1 cellular context compared by ENCODE assay signal in genomic region chr16:12187939-12188673, GRCh38.
TF ChIP-seq lines count a peak whose summit lies in the region.

No MANE protein-coding gene starts in this region.

TF ChIP-seq in HepG2, 621 proteins besides CTCF, POLR2A, EP300 and RAD21 (continued from another document):
- TF ChIP-seq, protein P1, sequence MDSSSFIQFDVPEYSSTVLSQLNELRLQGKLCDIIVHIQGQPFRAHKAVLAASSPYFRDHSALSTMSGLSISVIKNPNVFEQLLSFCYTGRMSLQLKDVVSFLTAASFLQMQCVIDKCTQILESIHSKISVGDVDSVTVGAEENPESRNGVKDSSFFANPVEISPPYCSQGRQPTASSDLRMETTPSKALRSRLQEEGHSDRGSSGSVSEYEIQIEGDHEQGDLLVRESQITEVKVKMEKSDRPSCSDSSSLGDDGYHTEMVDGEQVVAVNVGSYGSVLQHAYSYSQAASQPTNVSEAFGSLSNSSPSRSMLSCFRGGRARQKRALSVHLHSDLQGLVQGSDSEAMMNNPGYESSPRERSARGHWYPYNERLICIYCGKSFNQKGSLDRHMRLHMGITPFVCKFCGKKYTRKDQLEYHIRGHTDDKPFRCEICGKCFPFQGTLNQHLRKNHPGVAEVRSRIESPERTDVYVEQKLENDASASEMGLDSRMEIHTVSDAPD (CRISPR knock-in tag; IDR thresholded peaks at IDR 0.05) = peak; percentile 57; the same call in 1 of the 2 replicates
- TF ChIP-seq MTA1 (CRISPR knock-in tag; IDR thresholded peaks at IDR 0.05; ENCODE audit: borderline replicate concordance) (no peak), RARA (CRISPR knock-in tag; IDR thresholded peaks at IDR 0.05) (peak; percentile 75), ZNF644 (CRISPR knock-in tag; IDR thresholded peaks at IDR 0.05; ENCODE audit: low read depth) (peak; percentile 33; the same call in 1 of the 2 replicates), CEBPB (IDR thresholded peaks at IDR 0.05; ENCODE audit: borderline replicate concordance, low read depth, low read length) (peak; percentile 86; the same call in 1 of the 2 replicates), KAT8 (CRISPR knock-in tag; IDR thresholded peaks at IDR 0.05) (0 out of 2 replicates have a peak, but pooled peaks have one; percentile 23), BCL6 (CRISPR knock-in tag; IDR thresholded peaks at IDR 0.05) (peak; percentile 69), NCOA2 (CRISPR knock-in tag; IDR thresholded peaks at IDR 0.05) (peak; percentile 68; the same call in 1 of the 2 replicates), HNF1A (IDR thresholded peaks at IDR 0.05; ENCODE audit: low read depth) (no peak), HNF1A (CRISPR knock-in tag; IDR thresholded peaks at IDR 0.05; ENCODE audit: borderline replicate concordance) (peak; percentile 53; the same call in 1 of the 2 replicates), ARID5B (CRISPR knock-in tag; IDR thresholded peaks at IDR 0.05) (peak; percentile 63), SOX5 (CRISPR knock-in tag; IDR thresholded peaks at IDR 0.05; ENCODE audit: borderline replicate concordance) (0 out of 2 replicates have a peak, but pooled peaks have one; percentile 25), HOXA3 (CRISPR knock-in tag; IDR thresholded peaks at IDR 0.05) (no peak), ZNF83 (CRISPR knock-in tag; IDR thresholded peaks at IDR 0.05; ENCODE audit: borderline replicate concordance) (no peak), HDAC2 (CRISPR knock-in tag; IDR thresholded peaks at IDR 0.05) (peak; percentile 56; the same call in 1 of the 2 replicates), ZNF557 (CRISPR knock-in tag; IDR thresholded peaks at IDR 0.05) (no peak), MAFG (CRISPR knock-in tag; IDR thresholded peaks at IDR 0.05) (no peak), NR2F2 (IDR thresholded peaks at IDR 0.05; ENCODE audit: borderline replicate concordance, low read depth) (peak; percentile 24; the same call in 1 of the 2 replicates), AHDC1 (CRISPR knock-in tag; IDR thresholded peaks at IDR 0.05; ENCODE audit: borderline replicate concordance) (0 out of 2 replicates have a peak, but pooled peaks have one; percentile 29)
- TF ChIP-seq, protein P2, sequence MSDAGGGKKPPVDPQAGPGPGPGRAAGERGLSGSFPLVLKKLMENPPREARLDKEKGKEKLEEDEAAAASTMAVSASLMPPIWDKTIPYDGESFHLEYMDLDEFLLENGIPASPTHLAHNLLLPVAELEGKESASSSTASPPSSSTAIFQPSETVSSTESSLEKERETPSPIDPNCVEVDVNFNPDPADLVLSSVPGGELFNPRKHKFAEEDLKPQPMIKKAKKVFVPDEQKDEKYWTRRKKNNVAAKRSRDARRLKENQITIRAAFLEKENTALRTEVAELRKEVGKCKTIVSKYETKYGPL (CRISPR knock-in tag; IDR thresholded peaks at IDR 0.05) = 0 out of 2 replicates have a peak, but pooled peaks have one; percentile 74
